ENCODE assay signal across 19 cellular contexts in the genomic region with DNA sequence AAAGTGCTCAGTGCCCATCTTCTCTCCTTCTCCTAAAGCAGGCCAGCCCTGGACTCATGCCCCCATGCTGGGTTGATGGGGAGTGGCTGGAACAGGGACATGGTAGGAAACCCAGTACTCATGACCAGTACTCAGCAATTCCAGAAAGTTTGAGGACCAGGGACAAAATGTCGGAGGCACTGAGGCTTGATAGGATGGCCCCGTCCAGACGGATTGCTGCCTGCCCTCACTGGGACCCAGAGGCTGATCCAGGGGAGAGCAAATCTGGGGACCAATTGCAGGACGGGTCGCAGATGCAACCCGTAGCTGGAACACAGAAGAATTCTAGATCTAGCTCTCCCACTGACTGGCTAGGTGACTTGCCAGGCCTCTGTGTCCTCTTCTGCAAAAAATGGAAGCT. TPM values are rescaled to one million over a fixed set of nuclear protein-coding genes. Genes with fewer than 3 reads are reported as not detected.
DNase-seq lines count a peak whose midpoint lies in the region; ATAC-seq and TF ChIP-seq lines count a peak whose summit lies in the region.
"Had no signal": no experiment of that assay in that cellular context is flagged by ENCODE, and none has a peak within 500 bp of the region (broad histone marks: within the 10 kb centered on the region; RNA-seq: fewer than 3 reads in every experiment).

No MANE protein-coding gene starts in this region.

- ATAC-seq in psoas muscle = no peak
- ATAC-seq in activated CD8-positive, alpha-beta T cell treated with anti-CD3 and anti-CD28 coated beads, Interleukin-2, amount 10 ng/mL, durations not matched to agents 7 days and 5 days = no peak

- POLR2A ChIA-PET in activated CD8-positive, alpha-beta T cell treated with anti-CD3 and anti-CD28 coated beads, Interleukin-2, amount 10 ng/mL, durations not matched to agents 7 days and 5 days (lab: Charles Lee) = interaction anchor here (0.7 kb wide), 1 partner anchor 19 kb away, joined by 4 read pairs; no protein-coding TSS in a partner anchor

- WGBS in psoas muscle, 3 donors = 78 to 94% (median 80%) methylated on average over 6 of the region's 6 CpGs
- 84% methylated on average over 6 of the region's 6 CpGs; no CpG with 5 or more reads in 1 of the 2 donors for WGBS in transverse colon (ENCODE audit: low coverage in 1 of 2), 2 donors

- in situ Hi-C loops in transverse colon (cut with MboI; ENCODE audit: low pct_ligation_motif_present in 1 of 4, low pct_unique_long_range_greater_than_20kb in 1 of 4, low sequenced_read_pairs in 3 of 4) = no loop called here

- no peaks in the 10 kb centered on the region for H3K36me3 Mint-ChIP-seq in activated CD8-positive, alpha-beta T cell treated with anti-CD3 and anti-CD28 coated beads, Interleukin-2, amount 10 ng/mL, durations not matched to agents 7 days and 5 days (ENCODE audit: low read depth)

- CTCF ChIA-PET in activated CD8-positive, alpha-beta T cell treated with anti-CD3 and anti-CD28 coated beads, Interleukin-2, amount 10 ng/mL, durations not matched to agents 7 days and 5 days (lab: Charles Lee) = interaction anchor here (1.3 kb wide), 1 partner anchor 27 kb away, joined by 3 read pairs; no protein-coding TSS in a partner anchor

- H3K27ac ChIP-seq in dorsolateral prefrontal cortex (peak overlapping the region; percentile 58 to 99 (median 96)), psoas muscle (peak overlapping the region; percentile 90), transverse colon (peak overlapping the region; percentile 52 to 97 (median 90))
- H3K27ac ChIP-seq: BLaER1 treated with 17β-estradiol and CSF1 and Interleukin-3, amounts not matched to agents 10 nM and 100 nM had no signal

- TF ChIP-seq POLR2A in transverse colon (IDR thresholded peaks at IDR 0.05) = no peak

- H3K9me3 ChIP-seq in psoas muscle = no peaks in the 10 kb centered on the region
- no peaks in the 10 kb centered on the region for H3K9me3 ChIP-seq in transverse colon
- H3K9me3 ChIP-seq: BLaER1 treated with 17β-estradiol and CSF1 and Interleukin-3, amounts not matched to agents 10 nM and 100 nM; prostate gland had no signal

- H3K4me3 ChIP-seq in dorsolateral prefrontal cortex = peak overlapping the region in 36 of 59 donors; percentile 2 to 95 (median 30)
- H3K4me3 ChIP-seq in psoas muscle = peak overlapping the region; percentile 33
- H3K4me3 ChIP-seq in transverse colon = no peak overlapping the region
- H3K4me3 ChIP-seq: BLaER1 treated with 17β-estradiol and CSF1 and Interleukin-3, amounts not matched to agents 10 nM and 100 nM; prostate gland had no signal

- H3K27me3 ChIP-seq in dorsolateral prefrontal cortex (peaks cover 0 to 16% (median 0%) of the 10 kb centered on the region in 45 donors), psoas muscle (ENCODE audit: insufficient read depth in 3 of 3, low read length in 2 of 3) (no peaks in the 10 kb centered on the region), transverse colon (no peaks in the 10 kb centered on the region)
- H3K27me3 ChIP-seq: BLaER1 treated with 17β-estradiol and CSF1 and Interleukin-3, amounts not matched to agents 10 nM and 100 nM had no signal

- H3K27me3 Mint-ChIP-seq in activated CD8-positive, alpha-beta T cell treated with anti-CD3 and anti-CD28 coated beads, Interleukin-2, amount 10 ng/mL, durations not matched to agents 7 days and 5 days (ENCODE audit: low read depth) = peaks cover 11% of the 10 kb centered on the region

- peaks cover 0 to 26% of the 10 kb centered on the region in 2 donors for H3K36me3 ChIP-seq in psoas muscle (ENCODE audit: insufficient read depth in 1 of 2, low read depth in 1 of 2)
- no peaks in the 10 kb centered on the region for H3K36me3 ChIP-seq in transverse colon
- H3K36me3 ChIP-seq: prostate gland had no signal

- H3K4me1 ChIP-seq in psoas muscle = peaks cover 80% of the 10 kb centered on the region
- H3K4me1 ChIP-seq in transverse colon = peaks cover 21 to 87% (median 63%) of the 10 kb centered on the region in 4 donors

- peaks cover 17% of the 10 kb centered on the region for H3K4me1 Mint-ChIP-seq in activated CD8-positive, alpha-beta T cell treated with anti-CD3 and anti-CD28 coated beads, Interleukin-2, amount 10 ng/mL, durations not matched to agents 7 days and 5 days (ENCODE audit: low read depth)

- DNase-seq in activated effector memory CD4-positive, alpha-beta T cell treated with anti-CD3 and anti-CD28 coated beads, Interleukin-2, amount 50 U/mL, for 16 hours = peak; percentile 16
- DNase-seq in activated effector memory CD4-positive, alpha-beta T cell treated with Interleukin-2 at 50 U/mL for 16 hours = no peak
- DNase-seq in dorsolateral prefrontal cortex = peak in 2 of 10 donors; percentile 24 to 36
- no peak for DNase-seq in psoas muscle
- DNase-seq in transverse colon = no peak
- no peak for DNase-seq in DMS153 treated with DMSO at 0.1 percent for 48 hours (lab: John Stamatoyannopoulos, UW; ENCODE audit: unreplicated experiment)
- no peak for DNase-seq in activated CD8-positive, alpha-beta T cell treated with anti-CD3 and anti-CD28 coated beads, Interleukin-2, amount 10 ng/mL, durations not matched to agents 7 days and 5 days
- DNase-seq in activated CD4-positive, alpha-beta T cell treated with anti-CD3 and anti-CD28 coated beads for 1 hour = no peak
- DNase-seq: activated naive CD4-positive, alpha-beta T cell treated with Interleukin-2 at 50 U/mL for 16 hours; cortex of kidney; DMS 273 treated with DMSO at 0.1 percent for 48 hours; mesendoderm; NCI-H1105 treated with DMSO at 0.1 percent for 48 hours; NCI-H510A treated with DMSO at 0.1 percent for 48 hours; stimulated activated CD4-positive, alpha-beta T cell treated with anti-CD3 and anti-CD28 coated beads, Interleukin-15, amount 100 ng/mL, for 24 hours; T-helper 1 cell had no signal

- H3K4me3 Mint-ChIP-seq in activated CD8-positive, alpha-beta T cell treated with anti-CD3 and anti-CD28 coated beads, Interleukin-2, amount 10 ng/mL, durations not matched to agents 7 days and 5 days = no peak overlapping the region

- no peak for TF ChIP-seq EP300 in transverse colon (IDR thresholded peaks at IDR 0.05; ENCODE audit: low read depth)

- no peak overlapping the region for H3K27ac Mint-ChIP-seq in activated CD8-positive, alpha-beta T cell treated with anti-CD3 and anti-CD28 coated beads, Interleukin-2, amount 10 ng/mL, durations not matched to agents 7 days and 5 days

- TF ChIP-seq CTCF in dorsolateral prefrontal cortex (IDR thresholded peaks at IDR 0.05 in 54 of 56, conservative IDR thresholded peaks at IDR 0.05 in 2 of 56; ENCODE audit: low read depth in 1 of 56, partially characterized antibody in 56 of 56) (no peak), psoas muscle (IDR thresholded peaks at IDR 0.05) (no peak), transverse colon (IDR thresholded peaks at IDR 0.05) (no peak)

- intact Hi-C loops in dorsolateral prefrontal cortex (cut with DNase I) (loop anchor here in 1 of 2 donors (10.0 kb wide), 1 partner anchor 55 kb away; no protein-coding TSS in a partner anchor), psoas muscle (cut with DNase I) (loop anchor here (2.0 to 5.0 kb wide), 3 partner anchors 15 to 453 kb away; no protein-coding TSS in a partner anchor), transverse colon (cut with DNase I; ENCODE audit: low total_unique reads) (loop anchor here (5.0 kb wide), 1 partner anchor 33 kb away; no protein-coding TSS in a partner anchor)

- no peaks in the 10 kb centered on the region for H3K9me3 Mint-ChIP-seq in activated CD8-positive, alpha-beta T cell treated with anti-CD3 and anti-CD28 coated beads, Interleukin-2, amount 10 ng/mL, durations not matched to agents 7 days and 5 days (ENCODE audit: insufficient read depth)

RNA-seq across cellular contexts. Expression of a gene that starts 5.1 kb away (rescaled TPM):
- total RNA-seq in dorsolateral prefrontal cortex = 100 to 1,000 TPM in 56 of 120 experiments, 10 to 100 TPM in 64; 46.7 to 245 (median 97.2) TPM
- total RNA-seq in psoas muscle = 10 to 100 TPM; 31.6 to 64.7 (median 47.9) TPM
- 100 to 1,000 TPM in 1 of 3 donors, 10 to 100 TPM in 2; 11.2 to 112 (median 36.2) TPM for polyA plus RNA-seq in psoas muscle
- total RNA-seq in transverse colon = 10 to 100 TPM; 15.6 to 41.1 (median 22.5) TPM
- 1 to 10 TPM; 1.7 to 1.8 TPM for total RNA-seq in activated CD8-positive, alpha-beta T cell treated with anti-CD3 and anti-CD28 coated beads, Interleukin-2, amount 10 ng/mL, durations not matched to agents 7 days and 5 days
- polyA plus RNA-seq: neural cell had no signal

Comparison
In these comparisons a context has a peak if more than half of its experiments do, and no peak if none do; other contexts are left out.
1. H3K4me3 ChIP-seq: peak in dorsolateral prefrontal cortex (36 of 59) and psoas muscle (single experiment); none in transverse colon (0 of 4).
2. RNA of a gene that starts 5.1 kb away (total RNA-seq): 46.7 to 245 TPM in dorsolateral prefrontal cortex, 31.6 to 64.7 TPM in psoas muscle and 15.6 to 41.1 TPM in transverse colon; 1.7 to 1.8 TPM in activated CD8-positive, alpha-beta T cell treated with anti-CD3 and anti-CD28 coated beads, Interleukin-2, amount 10 ng/mL, durations not matched to agents 7 days and 5 days; every median in the first group is over 4 times any median in the second.
3. Peak in every context shown above with its lines, with median percentiles within 50 percentile points of each other: H3K27ac ChIP-seq.